ENCODE assay signal across 12 cellular contexts in the genomic region with DNA sequence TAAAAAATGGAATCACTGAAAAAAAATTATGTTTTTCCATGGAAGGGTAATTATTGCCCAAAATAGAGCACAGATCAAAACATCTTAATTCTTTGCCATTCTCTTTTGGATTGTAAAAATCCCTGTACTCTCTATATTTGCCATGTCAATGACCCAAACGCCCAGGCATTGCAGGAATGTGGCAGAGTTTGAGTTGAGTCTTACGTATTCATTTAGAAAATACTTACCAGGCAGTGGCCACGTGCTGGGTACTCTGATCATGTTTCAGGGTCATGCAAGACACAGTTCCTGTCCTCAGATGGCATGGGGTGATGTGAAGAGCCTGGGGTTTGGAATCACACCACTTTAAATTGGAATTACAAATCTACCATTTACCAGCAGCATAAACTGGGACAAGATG.
DNase-seq lines count a peak whose midpoint lies in the region; ATAC-seq and TF ChIP-seq lines count a peak whose summit lies in the region.
"Had no signal": no experiment of that assay in that cellular context is flagged by ENCODE, and none has a peak within 500 bp of the region (broad histone marks: within the 10 kb centered on the region; RNA-seq: fewer than 3 reads in every experiment).

No MANE protein-coding gene starts in this region.

- peaks cover 22% of the 10 kb centered on the region for H3K4me1 Mint-ChIP-seq in progenitor cell of endocrine pancreas (ENCODE audit: low read depth)
- no peaks in the 10 kb centered on the region for H3K4me1 Mint-ChIP-seq in activated CD8-positive, alpha-beta T cell treated with anti-CD3 and anti-CD28 coated beads for 36 hours (ENCODE audit: low read depth)
- H3K4me1 Mint-ChIP-seq: activated naive CD8-positive, alpha-beta T cell treated with anti-CD3 and anti-CD28 coated beads, Interleukin-2, amount 10 ng/mL, durations not matched to agents 7 days and 5 days had no signal

- H3K36me3 ChIP-seq in Panc1 (ENCODE audit: control insufficient read depth, insufficient read depth, low read length) (no peaks in the 10 kb centered on the region), fibroblast of lung (ENCODE audit: control insufficient read depth, insufficient read depth, low read length) (no peaks in the 10 kb centered on the region), neuronal stem cell (replicated peaks in 1 of 2; ENCODE audit: control insufficient read depth in 2 of 2, insufficient read depth in 2 of 2, low read length in 2 of 2) (no peaks in the 10 kb centered on the region)

- H3K4me1 ChIP-seq in Panc1 (ENCODE audit: control insufficient read depth, insufficient read depth, low read length) (no peaks in the 10 kb centered on the region), fibroblast of lung (ENCODE audit: control insufficient read depth, extremely low read depth, insufficient read depth, low read length) (no peaks in the 10 kb centered on the region), neuronal stem cell (ENCODE audit: control insufficient read depth in 2 of 2, insufficient read depth in 1 of 2, low read depth in 1 of 2, low read length in 2 of 2) (peaks cover 0 to 31% of the 10 kb centered on the region in 2 donors)

- 0 out of 2 replicates have a peak, but pooled peaks have one; percentile 58 for ATAC-seq in Panc1
- ATAC-seq in activated CD8-positive, alpha-beta T cell treated with anti-CD3 and anti-CD28 coated beads for 36 hours, result no peak
- ATAC-seq: K562 had no signal

- intact Hi-C loops in Panc1 (cut with micrococcal nuclease; ENCODE audit: unreplicated experiment), result no loop called here
- intact Hi-C loops in activated CD8-positive, alpha-beta T cell treated with anti-CD3 and anti-CD28 coated beads for 36 hours (cut with micrococcal nuclease), result no loop called here

- H3K9me3 ChIP-seq in Panc1 (ENCODE audit: control insufficient read depth, insufficient read depth, low read depth, low read length) (no peaks in the 10 kb centered on the region), fibroblast of lung (ENCODE audit: control insufficient read depth, insufficient read depth, low read depth, low read length) (no peaks in the 10 kb centered on the region), neuronal stem cell (replicated peaks in 1 of 2; ENCODE audit: control insufficient read depth in 2 of 2, insufficient read depth in 1 of 2, low read depth in 1 of 2, low read length in 2 of 2) (no peaks in the 10 kb centered on the region)

- H3K27me3 Mint-ChIP-seq in progenitor cell of endocrine pancreas, result peaks cover 10% of the 10 kb centered on the region
- peaks cover 11% of the 10 kb centered on the region for H3K27me3 Mint-ChIP-seq in activated CD8-positive, alpha-beta T cell treated with anti-CD3 and anti-CD28 coated beads for 36 hours

- no peak overlapping the region for H2BK15ac ChIP-seq in neuronal stem cell (ENCODE audit: low read length)

- no peaks in the 10 kb centered on the region for H4K20me1 ChIP-seq in fibroblast of lung (ENCODE audit: control insufficient read depth, extremely low read depth, insufficient read depth, low read length)

- in situ Hi-C loops in Panc1 (cut with HindIII; ENCODE audit: low pct_unique_long_range_greater_than_20kb, low sequenced_read_pairs), result no loop called here

- no peak overlapping the region for H2BK5ac ChIP-seq in neuronal stem cell (ENCODE audit: low read length)

- H3K4me3 ChIP-seq in Panc1 (ENCODE audit: low read depth in 2 of 2, low read length in 2 of 2) (no peak overlapping the region), fibroblast of lung (replicated peaks in 1 of 4; ENCODE audit: control extremely low read depth in 1 of 4, insufficient read depth in 1 of 4, low read depth in 3 of 4, low read length in 4 of 4) (no peak overlapping the region), neuronal stem cell (ENCODE audit: low read length in 2 of 2) (no peak overlapping the region)
- H3K4me3 ChIP-seq: K562, SK-N-MC had no signal

- no peaks in the 10 kb centered on the region for H3K9me3 Mint-ChIP-seq in progenitor cell of endocrine pancreas (ENCODE audit: low read depth)
- H3K9me3 Mint-ChIP-seq in activated CD8-positive, alpha-beta T cell treated with anti-CD3 and anti-CD28 coated beads for 36 hours, result peaks cover 1% of the 10 kb centered on the region

- peak; percentile 21 for DNase-seq in GM03348 (ENCODE audit: low spot score)
- DNase-seq in Panc1 (ENCODE audit: low read depth, low spot score), result no peak
- peak; percentile 34 to 74 for DNase-seq in fibroblast of lung (ENCODE audit: low read depth in 2 of 2)
- no peak for DNase-seq in progenitor cell of endocrine pancreas (ENCODE audit: low spot score, unreplicated experiment)
- no peak for DNase-seq in neuronal stem cell (ENCODE audit: low spot score)
- no peak for DNase-seq in NCI-H82 treated with DMSO at 0.1 percent for 48 hours (lab: John Stamatoyannopoulos, UW; ENCODE audit: unreplicated experiment)
- no peak for DNase-seq in NCI-H2081 treated with DMSO at 0.1 percent for 48 hours (lab: John Stamatoyannopoulos, UW)
- no peak for DNase-seq in activated CD8-positive, alpha-beta T cell treated with anti-CD3 and anti-CD28 coated beads for 36 hours
- DNase-seq: activated naive CD8-positive, alpha-beta T cell treated with anti-CD3 and anti-CD28 coated beads, Interleukin-2, amount 10 ng/mL, durations not matched to agents 7 days and 5 days; COR-L47 had no signal

- no peak overlapping the region for H3K9ac ChIP-seq in fibroblast of lung (ENCODE audit: insufficient read depth, low read length)
- H3K9ac ChIP-seq in neuronal stem cell (ENCODE audit: low read depth, low read length, poor library complexity), result no peak overlapping the region

- H3K36me3 Mint-ChIP-seq in progenitor cell of endocrine pancreas (ENCODE audit: insufficient read depth), result no peaks in the 10 kb centered on the region
- no peaks in the 10 kb centered on the region for H3K36me3 Mint-ChIP-seq in activated CD8-positive, alpha-beta T cell treated with anti-CD3 and anti-CD28 coated beads for 36 hours (ENCODE audit: low read depth)

- CTCF ChIA-PET in Panc1 (lab: Charles Lee), result no interaction called here
- CTCF ChIA-PET in activated CD8-positive, alpha-beta T cell treated with anti-CD3 and anti-CD28 coated beads for 36 hours (lab: Charles Lee), result no interaction called here

- no peak overlapping the region for H3K4me2 ChIP-seq in fibroblast of lung (ENCODE audit: extremely low read depth, insufficient read depth, low read length)
- H3K4me2 ChIP-seq in neuronal stem cell (ENCODE audit: insufficient read depth, low read length, poor library complexity, severe bottlenecking), result no peak overlapping the region

- H3K27me3 ChIP-seq in Panc1 (ENCODE audit: control insufficient read depth, insufficient read depth, low read length) (no peaks in the 10 kb centered on the region), fibroblast of lung (ENCODE audit: control insufficient read depth, insufficient read depth, low read length) (no peaks in the 10 kb centered on the region), neuronal stem cell (ENCODE audit: control insufficient read depth in 3 of 3, insufficient read depth in 3 of 3, low read depth in 1 of 3, low read length in 3 of 3) (no peaks in the 10 kb centered on the region)

- POLR2A ChIA-PET in Panc1 (lab: Charles Lee), result no interaction called here
- POLR2A ChIA-PET in activated CD8-positive, alpha-beta T cell treated with anti-CD3 and anti-CD28 coated beads for 36 hours (lab: Charles Lee), result no interaction called here

- H4K8ac ChIP-seq in neuronal stem cell (ENCODE audit: low read depth, low read length), result no peak overlapping the region

- no peaks in the 10 kb centered on the region for H3K79me1 ChIP-seq in neuronal stem cell (ENCODE audit: low read depth, low read length)

- WGBS in neuronal stem cell (ENCODE audit: extremely low coverage in 2 of 2, insufficient read length in 2 of 2, insufficient replicate concordance in 1 of 2), 2 donors, result no CpG with 5 or more reads among the region's 3 CpGs

- TF ChIP-seq CTCF in Panc1 (IDR thresholded peaks at IDR 0.05), result no peak
- TF ChIP-seq CTCF in fibroblast of lung (conservative IDR thresholded peaks at IDR 0.05 in 1 of 2, IDR thresholded peaks at IDR 0.05 in 1 of 2; ENCODE audit: low read depth in 1 of 2, low read length in 2 of 2), result no peak
- TF ChIP-seq CTCF in progenitor cell of endocrine pancreas (IDR thresholded peaks at IDR 0.05; ENCODE audit: unreplicated experiment), result no peak
- no peak for TF ChIP-seq CTCF in activated CD8-positive, alpha-beta T cell treated with anti-CD3 and anti-CD28 coated beads for 36 hours (IDR thresholded peaks at IDR 0.05)

- H3K18ac ChIP-seq in neuronal stem cell (ENCODE audit: low read length), result no peak overlapping the region

- H2AFZ ChIP-seq in fibroblast of lung (ENCODE audit: low read length) (no peak overlapping the region), neuronal stem cell (ENCODE audit: low read length) (no peak overlapping the region)

- no peak overlapping the region for H3K23ac ChIP-seq in neuronal stem cell (ENCODE audit: low read depth, low read length, poor library complexity)

- H3K27ac ChIP-seq in Panc1 (ENCODE audit: low read length) (no peak overlapping the region), fibroblast of lung (ENCODE audit: insufficient read depth, low read length) (no peak overlapping the region), neuronal stem cell (replicated peaks; ENCODE audit: low read length) (no peak overlapping the region)
- H3K27ac ChIP-seq: SK-N-MC had no signal

- H2BK12ac ChIP-seq in neuronal stem cell (ENCODE audit: low read length), result no peak overlapping the region

- no peaks in the 10 kb centered on the region for H3K79me2 ChIP-seq in fibroblast of lung (ENCODE audit: control insufficient read depth, insufficient read depth, low read length)

- H3K4me3 Mint-ChIP-seq in progenitor cell of endocrine pancreas (ENCODE audit: low read depth), result no peak overlapping the region
- H3K4me3 Mint-ChIP-seq in activated CD8-positive, alpha-beta T cell treated with anti-CD3 and anti-CD28 coated beads for 36 hours, result no peak overlapping the region
- H3K4me3 Mint-ChIP-seq: activated naive CD8-positive, alpha-beta T cell treated with anti-CD3 and anti-CD28 coated beads, Interleukin-2, amount 10 ng/mL, durations not matched to agents 7 days and 5 days had no signal

- H3K14ac ChIP-seq in neuronal stem cell (ENCODE audit: low read length), result no peak overlapping the region

- no TSS peak for BruUV-seq in Panc1 (replicated peaks; lab: Mats Ljungman, UMichigan)

- H2AK5ac ChIP-seq in neuronal stem cell (ENCODE audit: low read depth, low read length), result no peak overlapping the region

- no peak overlapping the region for H3K4ac ChIP-seq in neuronal stem cell (ENCODE audit: low read length)

- H2BK120ac ChIP-seq in neuronal stem cell (ENCODE audit: low read depth, low read length), result no peak overlapping the region

- H4K91ac ChIP-seq in neuronal stem cell (ENCODE audit: low read depth, low read length, poor library complexity), result no peak overlapping the region

- peak overlapping the region; percentile 21 for H3K27ac Mint-ChIP-seq in progenitor cell of endocrine pancreas
- H3K27ac Mint-ChIP-seq in activated CD8-positive, alpha-beta T cell treated with anti-CD3 and anti-CD28 coated beads for 36 hours, result no peak overlapping the region
- H3K27ac Mint-ChIP-seq: activated naive CD8-positive, alpha-beta T cell treated with anti-CD3 and anti-CD28 coated beads, Interleukin-2, amount 10 ng/mL, durations not matched to agents 7 days and 5 days had no signal

Comparison
In these comparisons a context has a peak if more than half of its experiments do, and no peak if none do; other contexts are left out.
1. DNase-seq: peak in GM03348 (single experiment) and fibroblast of lung (2 of 2); none in Panc1 (single experiment), progenitor cell of endocrine pancreas (single experiment), neuronal stem cell (single experiment), NCI-H82 treated with DMSO at 0.1 percent for 48 hours (single experiment), NCI-H2081 treated with DMSO at 0.1 percent for 48 hours (single experiment) and activated CD8-positive, alpha-beta T cell treated with anti-CD3 and anti-CD28 coated beads for 36 hours (single experiment).